Comparison of ENCODE assay signal across 8 cellular contexts in genomic region chr9:121299467-121300282, GRCh38. TPM values are rescaled to one million over a fixed set of nuclear protein-coding genes. Genes with fewer than 3 reads are reported as not detected.
A peak's percentile ranks its signal among the peaks of the same experiment; 100 is the strongest.
DNase-seq lines count a peak whose midpoint lies in the region; ATAC-seq and TF ChIP-seq lines count a peak whose summit lies in the region.

No MANE protein-coding gene starts in this region.

- ATAC-seq in Right ventricle myocardium inferior (peak; percentile 72), GM19467 (IDR thresholded peaks at IDR 0.05; ENCODE audit: unreplicated experiment) (no peak)

- no peak overlapping the region for H3K27ac ChIP-seq in HL-60 (replicated peaks)

- intact Hi-C loops in Right ventricle myocardium inferior (cut with DNase I) = loop anchor here (2.0 kb wide), 1 partner anchor 21 kb away; no protein-coding TSS in a partner anchor

- peak; percentile 44 for DNase-seq in Daoy (ENCODE audit: low read depth)
- no peak for DNase-seq in HL-60 (ENCODE audit: low read depth in 1 of 2, low spot score in 1 of 2)
- peak; percentile 4 for DNase-seq in activated naive CD4-positive, alpha-beta T cell treated with Interleukin-2 at 50 U/mL for 16 hours
- DNase-seq in Right ventricle myocardium inferior (ENCODE audit: missing footprints) = peak; percentile 92
- peak; percentile 38 for DNase-seq in occipital lobe (lab: John Stamatoyannopoulos, UW)
- DNase-seq in NCI-H1048 (lab: John Stamatoyannopoulos, UW) = no peak
- DNase-seq in T1000 (lab: John Stamatoyannopoulos, UW) = no peak

- peak overlapping the region; percentile 18 for H3K4me3 ChIP-seq in HL-60 (replicated peaks; ENCODE audit: insufficient read depth, low read length)

- no peak for TF ChIP-seq CTCF in HL-60 (IDR thresholded peaks at IDR 0.05; ENCODE audit: insufficient read depth, low read length)

- no peaks in the 10 kb centered on the region for H3K27me3 ChIP-seq in HL-60 (ENCODE audit: insufficient read depth, poor library complexity, severe bottlenecking)

RNA-seq across cellular contexts. Expression of gene GSN, which starts 31.7 kb away (rescaled TPM):
- total RNA-seq in Daoy (2014; rRNA removed; shearing (Covaris generic)) = 94.4 and 95.2 TPM in 2 replicates
- 966 TPM for total RNA-seq in Right ventricle myocardium inferior
- 28.5 TPM for total RNA-seq in occipital lobe

Comparison
In these comparisons a context has a peak if more than half of its experiments do, and no peak if none do; other contexts are left out.
1. DNase-seq: peak in Daoy (single experiment), activated naive CD4-positive, alpha-beta T cell treated with Interleukin-2 at 50 U/mL for 16 hours (single experiment), Right ventricle myocardium inferior (single experiment) and occipital lobe (single experiment); none in HL-60 (0 of 2), NCI-H1048 (single experiment) and T1000 (single experiment).
2. RNA of gene GSN, which starts 31.7 kb away (total RNA-seq): 966 TPM in Right ventricle myocardium inferior (single experiment); 94.4 to 95.2 TPM in Daoy and 28.5 TPM in occipital lobe (single experiment); every median in the first group is over 10 times any median in the second.